Comparison of ENCODE assay signal across 1 cellular context in genomic region chr4:27087306-27088045, GRCh38.
TF ChIP-seq lines count a peak whose summit lies in the region.

No MANE protein-coding gene starts in this region.

TF ChIP-seq in WTC11, 78 proteins besides CTCF, POLR2A, EP300 and RAD21 (continued from another document):
- TF ChIP-seq, protein P1, sequence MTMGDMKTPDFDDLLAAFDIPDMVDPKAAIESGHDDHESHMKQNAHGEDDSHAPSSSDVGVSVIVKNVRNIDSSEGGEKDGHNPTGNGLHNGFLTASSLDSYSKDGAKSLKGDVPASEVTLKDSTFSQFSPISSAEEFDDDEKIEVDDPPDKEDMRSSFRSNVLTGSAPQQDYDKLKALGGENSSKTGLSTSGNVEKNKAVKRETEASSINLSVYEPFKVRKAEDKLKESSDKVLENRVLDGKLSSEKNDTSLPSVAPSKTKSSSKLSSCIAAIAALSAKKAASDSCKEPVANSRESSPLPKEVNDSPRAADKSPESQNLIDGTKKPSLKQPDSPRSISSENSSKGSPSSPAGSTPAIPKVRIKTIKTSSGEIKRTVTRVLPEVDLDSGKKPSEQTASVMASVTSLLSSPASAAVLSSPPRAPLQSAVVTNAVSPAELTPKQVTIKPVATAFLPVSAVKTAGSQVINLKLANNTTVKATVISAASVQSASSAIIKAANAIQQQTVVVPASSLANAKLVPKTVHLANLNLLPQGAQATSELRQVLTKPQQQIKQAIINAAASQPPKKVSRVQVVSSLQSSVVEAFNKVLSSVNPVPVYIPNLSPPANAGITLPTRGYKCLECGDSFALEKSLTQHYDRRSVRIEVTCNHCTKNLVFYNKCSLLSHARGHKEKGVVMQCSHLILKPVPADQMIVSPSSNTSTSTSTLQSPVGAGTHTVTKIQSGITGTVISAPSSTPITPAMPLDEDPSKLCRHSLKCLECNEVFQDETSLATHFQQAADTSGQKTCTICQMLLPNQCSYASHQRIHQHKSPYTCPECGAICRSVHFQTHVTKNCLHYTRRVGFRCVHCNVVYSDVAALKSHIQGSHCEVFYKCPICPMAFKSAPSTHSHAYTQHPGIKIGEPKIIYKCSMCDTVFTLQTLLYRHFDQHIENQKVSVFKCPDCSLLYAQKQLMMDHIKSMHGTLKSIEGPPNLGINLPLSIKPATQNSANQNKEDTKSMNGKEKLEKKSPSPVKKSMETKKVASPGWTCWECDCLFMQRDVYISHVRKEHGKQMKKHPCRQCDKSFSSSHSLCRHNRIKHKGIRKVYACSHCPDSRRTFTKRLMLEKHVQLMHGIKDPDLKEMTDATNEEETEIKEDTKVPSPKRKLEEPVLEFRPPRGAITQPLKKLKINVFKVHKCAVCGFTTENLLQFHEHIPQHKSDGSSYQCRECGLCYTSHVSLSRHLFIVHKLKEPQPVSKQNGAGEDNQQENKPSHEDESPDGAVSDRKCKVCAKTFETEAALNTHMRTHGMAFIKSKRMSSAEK (CRISPR knock-in tag; IDR thresholded peaks at IDR 0.05; ENCODE audit: borderline replicate concordance), result no peak; the same call in 1 of the 2 replicates
- no peak for TF ChIP-seq MLX (CRISPR knock-in tag; IDR thresholded peaks at IDR 0.05)
- TF ChIP-seq MXD4 (CRISPR knock-in tag; IDR thresholded peaks at IDR 0.05; ENCODE audit: borderline replicate concordance), result peak; percentile 83
- 0 out of 2 replicates have a peak, but pooled peaks have one; percentile 29 for TF ChIP-seq TEAD1 (CRISPR knock-in tag; IDR thresholded peaks at IDR 0.05)
- no peak for TF ChIP-seq FOXJ3 (CRISPR knock-in tag; IDR thresholded peaks at IDR 0.05; ENCODE audit: borderline replicate concordance)
- TF ChIP-seq ZNF219 (CRISPR knock-in tag; IDR thresholded peaks at IDR 0.05; ENCODE audit: borderline replicate concordance), result no peak
- TF ChIP-seq, protein P2, sequence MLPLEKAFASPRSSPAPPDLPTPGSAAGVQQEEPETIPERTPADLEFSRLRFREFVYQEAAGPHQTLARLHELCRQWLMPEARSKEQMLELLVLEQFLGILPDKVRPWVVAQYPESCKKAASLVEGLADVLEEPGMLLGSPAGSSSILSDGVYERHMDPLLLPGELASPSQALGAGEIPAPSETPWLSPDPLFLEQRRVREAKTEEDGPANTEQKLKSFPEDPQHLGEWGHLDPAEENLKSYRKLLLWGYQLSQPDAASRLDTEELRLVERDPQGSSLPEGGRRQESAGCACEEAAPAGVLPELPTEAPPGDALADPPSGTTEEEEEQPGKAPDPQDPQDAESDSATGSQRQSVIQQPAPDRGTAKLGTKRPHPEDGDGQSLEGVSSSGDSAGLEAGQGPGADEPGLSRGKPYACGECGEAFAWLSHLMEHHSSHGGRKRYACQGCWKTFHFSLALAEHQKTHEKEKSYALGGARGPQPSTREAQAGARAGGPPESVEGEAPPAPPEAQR (CRISPR knock-in tag; IDR thresholded peaks at IDR 0.05), result peak; percentile 89; the same call in 1 of the 2 replicates
- TF ChIP-seq, protein P3, sequence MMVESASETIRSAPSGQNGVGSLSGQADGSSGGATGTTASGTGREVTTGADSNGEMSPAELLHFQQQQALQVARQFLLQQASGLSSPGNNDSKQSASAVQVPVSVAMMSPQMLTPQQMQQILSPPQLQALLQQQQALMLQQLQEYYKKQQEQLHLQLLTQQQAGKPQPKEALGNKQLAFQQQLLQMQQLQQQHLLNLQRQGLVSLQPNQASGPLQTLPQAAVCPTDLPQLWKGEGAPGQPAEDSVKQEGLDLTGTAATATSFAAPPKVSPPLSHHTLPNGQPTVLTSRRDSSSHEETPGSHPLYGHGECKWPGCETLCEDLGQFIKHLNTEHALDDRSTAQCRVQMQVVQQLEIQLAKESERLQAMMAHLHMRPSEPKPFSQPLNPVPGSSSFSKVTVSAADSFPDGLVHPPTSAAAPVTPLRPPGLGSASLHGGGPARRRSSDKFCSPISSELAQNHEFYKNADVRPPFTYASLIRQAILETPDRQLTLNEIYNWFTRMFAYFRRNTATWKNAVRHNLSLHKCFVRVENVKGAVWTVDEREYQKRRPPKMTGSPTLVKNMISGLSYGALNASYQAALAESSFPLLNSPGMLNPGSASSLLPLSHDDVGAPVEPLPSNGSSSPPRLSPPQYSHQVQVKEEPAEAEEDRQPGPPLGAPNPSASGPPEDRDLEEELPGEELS (CRISPR knock-in tag; IDR thresholded peaks at IDR 0.05), result no peak
- TF ChIP-seq CREM (CRISPR knock-in tag; IDR thresholded peaks at IDR 0.05), result no peak
- TF ChIP-seq ZNF416 (CRISPR knock-in tag; IDR thresholded peaks at IDR 0.05), result no peak
- TF ChIP-seq TCF7 (CRISPR knock-in tag; IDR thresholded peaks at IDR 0.05; ENCODE audit: low read depth), result no peak
- TF ChIP-seq JUN (CRISPR knock-in tag; IDR thresholded peaks at IDR 0.05), result no peak
TF ChIP-seq in WTC11: peak in this region for 6.
